Comparison of ENCODE assay signal across 24 cellular contexts in the genomic region with DNA sequence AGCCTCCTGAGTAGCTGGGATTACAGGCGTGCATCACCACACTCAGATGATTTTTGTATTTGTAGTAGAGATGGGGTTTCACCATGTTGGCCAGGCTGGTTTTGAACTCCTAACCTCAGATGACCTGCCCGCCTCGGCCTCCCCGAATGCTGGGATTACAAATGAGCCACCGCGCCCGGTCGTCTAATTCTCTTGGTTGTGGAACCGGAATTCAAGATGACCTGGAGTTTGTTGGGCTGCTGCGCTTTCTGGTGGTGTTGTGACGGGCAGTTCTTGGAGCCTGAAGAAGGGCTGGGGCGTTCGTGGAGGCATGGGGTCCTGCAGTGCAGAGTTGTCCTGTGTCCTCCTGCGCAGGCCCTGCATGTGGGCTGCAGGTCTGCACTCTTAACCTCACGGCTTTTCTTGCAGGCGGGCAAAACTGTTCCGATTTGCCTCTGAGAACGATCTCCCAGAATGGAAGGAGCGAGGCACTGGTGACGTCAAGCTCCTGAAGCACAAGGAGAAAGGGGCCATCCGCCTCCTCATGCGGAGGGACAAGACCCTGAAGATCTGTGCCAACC. TPM values are rescaled to one million over a fixed set of nuclear protein-coding genes. Genes with fewer than 3 reads are reported as not detected.
A peak's percentile ranks its signal among the peaks of the same experiment; 100 is the strongest.
DNase-seq lines count a peak whose midpoint lies in the region; ATAC-seq and TF ChIP-seq lines count a peak whose summit lies in the region.
"Had no signal": no experiment of that assay in that cellular context is flagged by ENCODE, and none has a peak within 500 bp of the region (broad histone marks: within the 10 kb centered on the region; RNA-seq: fewer than 3 reads in every experiment).

No MANE protein-coding gene starts in this region.

- DNase-seq in activated T-cell treated with anti-CD3 and anti-CD28 coated beads, Interleukin-2, amount 50 U/mL, for 72 hours: no peak
- DNase-seq in activated T-cell treated with anti-CD3 and anti-CD28 coated beads for 4 hours (no peak), neural progenitor cell (ENCODE audit: low spot score) (no peak), NCI-H774 (lab: John Stamatoyannopoulos, UW) (no peak), COR-L47 (lab: John Stamatoyannopoulos, UW) (no peak)
- DNase-seq in central memory CD8-positive, alpha-beta T cell (ENCODE audit: low spot score in 2 of 2): no peak
- DNase-seq: activated effector memory CD4-positive, alpha-beta T cell treated with Interleukin-2 at 50 U/mL for 16 hours; central memory CD4-positive, alpha-beta T cell; gastrocnemius medialis; left colon; midbrain; NCI-H1105 treated with DMSO at 0.1 percent for 48 hours; NCI-H524; stimulated activated CD4-positive, alpha-beta T cell treated with anti-CD3 and anti-CD28 coated beads, Interleukin-4, amount 100 ng/mL, for 1 hour; T1000 had no signal

- no peaks in the 10 kb centered on the region for H3K9me3 Mint-ChIP-seq in activated T-cell treated with anti-CD3 and anti-CD28 coated beads, Interleukin-2, amount 50 U/mL, for 72 hours
- no peaks in the 10 kb centered on the region for H3K9me3 Mint-ChIP-seq in central memory CD8-positive, alpha-beta T cell
- H3K9me3 Mint-ChIP-seq in neural progenitor cell: no peaks in the 10 kb centered on the region

- no peak for ATAC-seq in activated T-cell treated with anti-CD3 and anti-CD28 coated beads, Interleukin-2, amount 50 U/mL, for 72 hours (replicated peaks in 1 of 2)
- ATAC-seq in central memory CD8-positive, alpha-beta T cell (replicated peaks; ENCODE audit: extremely low read depth, poor library complexity, severe bottlenecking): no peak
- no peak for ATAC-seq in GM18861 (IDR thresholded peaks at IDR 0.05; ENCODE audit: unreplicated experiment)
- ATAC-seq: A549; activated CD4-positive, CD25-positive, alpha-beta regulatory T cell treated with anti-CD3 and anti-CD28 coated beads, Interleukin-2, amount 50 U/mL, for 24 hours; esophagus mucosa; gastrocnemius medialis; HCT116; left colon had no signal

- H3K79me2 ChIP-seq in neural progenitor cell (ENCODE audit: low read depth): peaks cover 76% of the 10 kb centered on the region

- H3K36me3 Mint-ChIP-seq in activated T-cell treated with anti-CD3 and anti-CD28 coated beads, Interleukin-2, amount 50 U/mL, for 72 hours (ENCODE audit: insufficient read depth in 2 of 2): peaks cover 9 to 25% of the 10 kb centered on the region in 2 donors
- H3K36me3 Mint-ChIP-seq in central memory CD8-positive, alpha-beta T cell (ENCODE audit: insufficient read depth): peaks cover 50% of the 10 kb centered on the region
- peaks cover 13% of the 10 kb centered on the region for H3K36me3 Mint-ChIP-seq in neural progenitor cell

- H4K20me1 ChIP-seq in neural progenitor cell (ENCODE audit: low read depth): peaks cover 81% of the 10 kb centered on the region

- no peaks in the 10 kb centered on the region for H3K4me1 ChIP-seq in HEK293 (ENCODE audit: control insufficient read depth, insufficient read depth, low read length)
- H3K4me1 ChIP-seq in neural progenitor cell: peaks cover 11% of the 10 kb centered on the region

- H3K27me3 ChIP-seq in neural progenitor cell: no peaks in the 10 kb centered on the region
- H3K27me3 ChIP-seq: gastrocnemius medialis had no signal

- H3K27me3 Mint-ChIP-seq in activated T-cell treated with anti-CD3 and anti-CD28 coated beads, Interleukin-2, amount 50 U/mL, for 72 hours (ENCODE audit: low read depth): no peaks in the 10 kb centered on the region
- H3K27me3 Mint-ChIP-seq in central memory CD8-positive, alpha-beta T cell: no peaks in the 10 kb centered on the region
- peaks cover 2% of the 10 kb centered on the region for H3K27me3 Mint-ChIP-seq in neural progenitor cell (ENCODE audit: insufficient read depth, low read depth)

- H2AFZ ChIP-seq in neural progenitor cell (replicated peaks): no peak overlapping the region

- H3K4me2 ChIP-seq in neural progenitor cell: no peak overlapping the region
- H3K4me2 ChIP-seq: A549, smooth muscle cell had no signal

- CTCF ChIA-PET in HEK293 (lab: Yijun Ruan, JAX): no interaction called here

- H3K36me3 ChIP-seq in HEK293 (ENCODE audit: control insufficient read depth in 2 of 2, insufficient read depth in 1 of 2, low read length in 2 of 2) (peaks cover 34 to 89% of the 10 kb centered on the region in 2 experiments), neural progenitor cell (peaks cover 3% of the 10 kb centered on the region)

- no peak overlapping the region for H3K4me3 Mint-ChIP-seq in activated T-cell treated with anti-CD3 and anti-CD28 coated beads, Interleukin-2, amount 50 U/mL, for 72 hours
- H3K4me3 Mint-ChIP-seq in central memory CD8-positive, alpha-beta T cell: peak overlapping the region; percentile 39
- H3K4me3 Mint-ChIP-seq in neural progenitor cell: no peak overlapping the region

- H3F3A ChIP-seq in neural progenitor cell (ENCODE audit: low read depth): peaks cover 30% of the 10 kb centered on the region

- H3K4me1 Mint-ChIP-seq in activated T-cell treated with anti-CD3 and anti-CD28 coated beads, Interleukin-2, amount 50 U/mL, for 72 hours (ENCODE audit: low read depth): peaks cover 47% of the 10 kb centered on the region
- H3K4me1 Mint-ChIP-seq in central memory CD8-positive, alpha-beta T cell: peaks cover 32% of the 10 kb centered on the region
- peaks cover 19% of the 10 kb centered on the region for H3K4me1 Mint-ChIP-seq in neural progenitor cell

- no peaks in the 10 kb centered on the region for H3K9me3 ChIP-seq in HEK293 (ENCODE audit: control insufficient read depth, insufficient read depth, low read depth, low read length)
- H3K9me3 ChIP-seq in neural progenitor cell (ENCODE audit: low read depth): no peaks in the 10 kb centered on the region
- H3K9me3 ChIP-seq: A549, gastrocnemius medialis had no signal

- TF ChIP-seq CTCF in HEK293 (tag by site-specific recombination; IDR thresholded peaks at IDR 0.05) (no peak), neural progenitor cell (IDR thresholded peaks at IDR 0.05) (no peak)

- peak overlapping the region; percentile 8 for H3K9ac ChIP-seq in neural progenitor cell

- POLR2A ChIA-PET in HEK293 (lab: Yijun Ruan, JAX): interaction anchor here (1.3 to 6.1 kb wide), 3 partner anchors 7 to 13 kb away, joined by 3 to 62 read pairs (median 6); a partner anchor contains a TSS

- no peak overlapping the region for H3K4me3 ChIP-seq in HEK293 (ENCODE audit: low read depth, low read length)
- H3K4me3 ChIP-seq in neural progenitor cell: no peak overlapping the region
- H3K4me3 ChIP-seq: A549, gastrocnemius medialis, smooth muscle cell had no signal

- peak overlapping the region; percentile 65 for H3K27ac Mint-ChIP-seq in activated T-cell treated with anti-CD3 and anti-CD28 coated beads, Interleukin-2, amount 50 U/mL, for 72 hours
- peak overlapping the region; percentile 95 for H3K27ac Mint-ChIP-seq in central memory CD8-positive, alpha-beta T cell (ENCODE audit: low read depth)
- no peak overlapping the region for H3K27ac Mint-ChIP-seq in neural progenitor cell

- peak overlapping the region; percentile 24; the same call in 1 of the 2 replicates for H3K27ac ChIP-seq in HEK293 (ENCODE audit: extremely low read depth, low read depth, low read length)
- H3K27ac ChIP-seq in neural progenitor cell: no peak overlapping the region
- H3K27ac ChIP-seq: A549, gastrocnemius medialis had no signal

TF ChIP-seq in HEK293, 187 proteins besides CTCF, POLR2A, EP300 and RAD21 (continues in another document):
- TF ChIP-seq, protein P1, sequence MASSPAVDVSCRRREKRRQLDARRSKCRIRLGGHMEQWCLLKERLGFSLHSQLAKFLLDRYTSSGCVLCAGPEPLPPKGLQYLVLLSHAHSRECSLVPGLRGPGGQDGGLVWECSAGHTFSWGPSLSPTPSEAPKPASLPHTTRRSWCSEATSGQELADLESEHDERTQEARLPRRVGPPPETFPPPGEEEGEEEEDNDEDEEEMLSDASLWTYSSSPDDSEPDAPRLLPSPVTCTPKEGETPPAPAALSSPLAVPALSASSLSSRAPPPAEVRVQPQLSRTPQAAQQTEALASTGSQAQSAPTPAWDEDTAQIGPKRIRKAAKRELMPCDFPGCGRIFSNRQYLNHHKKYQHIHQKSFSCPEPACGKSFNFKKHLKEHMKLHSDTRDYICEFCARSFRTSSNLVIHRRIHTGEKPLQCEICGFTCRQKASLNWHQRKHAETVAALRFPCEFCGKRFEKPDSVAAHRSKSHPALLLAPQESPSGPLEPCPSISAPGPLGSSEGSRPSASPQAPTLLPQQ (tag by site-specific recombination; IDR thresholded peaks at IDR 0.05): no peak
- TF ChIP-seq, protein P2, sequence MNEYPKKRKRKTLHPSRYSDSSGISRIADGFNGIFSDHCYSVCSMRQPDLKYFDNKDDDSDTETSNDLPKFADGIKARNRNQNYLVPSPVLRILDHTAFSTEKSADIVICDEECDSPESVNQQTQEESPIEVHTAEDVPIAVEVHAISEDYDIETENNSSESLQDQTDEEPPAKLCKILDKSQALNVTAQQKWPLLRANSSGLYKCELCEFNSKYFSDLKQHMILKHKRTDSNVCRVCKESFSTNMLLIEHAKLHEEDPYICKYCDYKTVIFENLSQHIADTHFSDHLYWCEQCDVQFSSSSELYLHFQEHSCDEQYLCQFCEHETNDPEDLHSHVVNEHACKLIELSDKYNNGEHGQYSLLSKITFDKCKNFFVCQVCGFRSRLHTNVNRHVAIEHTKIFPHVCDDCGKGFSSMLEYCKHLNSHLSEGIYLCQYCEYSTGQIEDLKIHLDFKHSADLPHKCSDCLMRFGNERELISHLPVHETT (tag by site-specific recombination; IDR thresholded peaks at IDR 0.05): no peak
- no peak for TF ChIP-seq ZNF335 (tag by site-specific recombination; conservative IDR thresholded peaks at IDR 0.05)
- TF ChIP-seq ZNF114 (tag by site-specific recombination; IDR thresholded peaks at IDR 0.05): no peak

RNA-seq across cellular contexts. Expression of a gene that starts 4.9 kb away (rescaled TPM):
- total RNA-seq in activated T-cell treated with anti-CD3 and anti-CD28 coated beads, Interleukin-2, amount 50 U/mL, for 72 hours: 10 to 100 TPM; 55.6 to 56.8 TPM
- 24.3 and 39.7 TPM in 2 replicates for total RNA-seq in neural progenitor cell (ENCODE audit: low replicate concordance)

RNA-seq across cellular contexts. Expression of a gene that starts 6.0 kb away (rescaled TPM):
- 100 to 1,000 TPM; 194 to 256 TPM for total RNA-seq in activated T-cell treated with anti-CD3 and anti-CD28 coated beads, Interleukin-2, amount 50 U/mL, for 72 hours
- 874 and 918 TPM in 2 replicates for total RNA-seq in neural progenitor cell (ENCODE audit: low replicate concordance)

RNA-seq across cellular contexts. Expression of a gene that starts 9.7 kb away (rescaled TPM):
- total RNA-seq in activated T-cell treated with anti-CD3 and anti-CD28 coated beads, Interleukin-2, amount 50 U/mL, for 72 hours: 10 to 100 TPM; 41.6 to 47.6 TPM
- 7.1 and 11.4 TPM in 2 replicates for total RNA-seq in neural progenitor cell (ENCODE audit: low replicate concordance)

RNA-seq across cellular contexts. Expression of a gene that starts 28.9 kb away (rescaled TPM):
- total RNA-seq in activated T-cell treated with anti-CD3 and anti-CD28 coated beads, Interleukin-2, amount 50 U/mL, for 72 hours: not detected
- not detected in 2 replicates for total RNA-seq in neural progenitor cell (ENCODE audit: low replicate concordance)
- total RNA-seq: activated CD8-positive, alpha-beta memory T cell treated with anti-CD3 and anti-CD28 coated beads for 36 hours; RPMI7951; smooth muscle cell had no signal

RNA-seq across cellular contexts. Expression of a gene that starts 41.9 kb away (rescaled TPM):
- total RNA-seq in activated T-cell treated with anti-CD3 and anti-CD28 coated beads, Interleukin-2, amount 50 U/mL, for 72 hours: 10 to 100 TPM; 44.2 to 46.6 TPM
- 29.1 and 39.7 TPM in 2 replicates for total RNA-seq in neural progenitor cell (ENCODE audit: low replicate concordance)
